In the genomic region with DNA sequence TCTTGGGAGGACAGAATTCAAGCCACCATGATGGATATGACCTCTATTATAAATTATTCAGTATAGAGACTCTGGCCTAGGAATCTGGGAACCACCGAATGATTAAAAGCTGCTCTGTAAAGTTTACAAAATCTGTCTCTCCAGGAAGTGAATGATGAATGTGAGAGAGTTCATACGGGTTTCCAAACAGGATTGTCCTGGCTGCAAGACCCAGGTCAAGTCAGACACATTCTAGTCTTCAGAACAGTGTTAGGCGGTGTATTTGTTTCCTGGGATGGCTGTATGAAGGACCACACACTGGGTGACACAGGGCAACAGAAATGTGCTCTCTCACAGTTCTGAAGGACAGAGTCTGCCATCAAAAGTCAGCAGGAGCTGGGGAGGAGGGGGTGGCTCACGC, we compare ENCODE assay signal across 27 cellular contexts.
"Had no signal": no experiment of that assay in that cellular context is flagged by ENCODE, and none has a peak within 500 bp of the region (broad histone marks: within the 10 kb centered on the region; RNA-seq: fewer than 3 reads in every experiment).

No MANE protein-coding gene starts in this region.

- H3K4me2 ChIP-seq: SK-N-SH had no signal

- H3K9ac ChIP-seq: SK-N-SH had no signal

- H3K4me3 Mint-ChIP-seq: activated CD4-positive, alpha-beta T cell treated with anti-CD3 and anti-CD28 coated beads, Interleukin-2, amount 10 ng/mL, durations not matched to agents 7 days and 5 days; activated CD8-positive, alpha-beta T cell treated with anti-CD3 and anti-CD28 coated beads, Interleukin-2, amount 10 ng/mL, durations not matched to agents 7 days and 5 days; activated naive CD4-positive, alpha-beta T cell treated with anti-CD3 and anti-CD28 coated beads for 36 hours; activated T-cell treated with anti-CD3 and anti-CD28 coated beads, Interleukin-2, amount 50 U/mL, for 4 hours; activated T-helper 1 cell treated with anti-CD3 and anti-CD28 coated beads, Interleukin-12 subunit alpha, Interleukin-12 subunit beta, Interleukin-2, Interleukin-4 antibody, amounts not matched to agents 30 ng/mL and 10 ng/mL and 1 ng/mL, durations not matched to agents 14 hours and 24 hours and 36 hours; T-helper 1 cell treated with Interleukin-12 subunit alpha and Interleukin-12 subunit beta and Interleukin-4 antibody, amounts not matched to agents 30 μg/mL and 1 μg/mL, for 36 hours; T-helper 2 cell treated with Interferon-gamma antibody and Interleukin-4, amounts not matched to agents 5 μg/mL and 100 μg/mL, for 36 hours had no signal

- H3K4me3 ChIP-seq: adrenal gland, body of pancreas, breast epithelium, Peyer's patch, SJSA1 had no signal

- H3K27ac Mint-ChIP-seq: activated CD8-positive, alpha-beta T cell treated with anti-CD3 and anti-CD28 coated beads, Interleukin-2, amount 10 ng/mL, durations not matched to agents 7 days and 5 days; activated naive CD4-positive, alpha-beta T cell treated with anti-CD3 and anti-CD28 coated beads for 36 hours; activated T-helper 1 cell treated with anti-CD3 and anti-CD28 coated beads, Interleukin-12 subunit alpha, Interleukin-12 subunit beta, Interleukin-2, Interleukin-4 antibody, amounts not matched to agents 30 ng/mL and 10 ng/mL and 1 ng/mL, durations not matched to agents 14 hours and 24 hours and 36 hours; T-helper 1 cell treated with Interleukin-12 subunit alpha and Interleukin-12 subunit beta and Interleukin-4 antibody, amounts not matched to agents 30 μg/mL and 1 μg/mL, for 36 hours; T-helper 2 cell treated with Interferon-gamma antibody and Interleukin-4, amounts not matched to agents 5 μg/mL and 100 μg/mL, for 36 hours had no signal

- H3K36me3 ChIP-seq: adrenal gland, breast epithelium, Peyer's patch, SJSA1 had no signal

- H3K27me3 ChIP-seq: adrenal gland, body of pancreas, breast epithelium, Peyer's patch had no signal

- H3K9me3 Mint-ChIP-seq: activated T-cell treated with anti-CD3 and anti-CD28 coated beads, Interleukin-2, amount 50 U/mL, for 4 hours; activated T-helper 1 cell treated with anti-CD3 and anti-CD28 coated beads, Interleukin-12 subunit alpha, Interleukin-12 subunit beta, Interleukin-2, Interleukin-4 antibody, amounts not matched to agents 30 ng/mL and 10 ng/mL and 1 ng/mL, durations not matched to agents 14 hours and 24 hours and 36 hours; T-helper 1 cell treated with Interleukin-12 subunit alpha and Interleukin-12 subunit beta and Interleukin-4 antibody, amounts not matched to agents 30 μg/mL and 1 μg/mL, for 36 hours; T-helper 2 cell treated with Interferon-gamma antibody and Interleukin-4, amounts not matched to agents 5 μg/mL and 100 μg/mL, for 36 hours had no signal

- H3K9me3 ChIP-seq: adrenal gland, body of pancreas, breast epithelium, Peyer's patch, SJSA1, SK-N-SH had no signal

- ATAC-seq: activated CD8-positive, alpha-beta T cell treated with anti-CD3 and anti-CD28 coated beads, Interleukin-2, amount 10 ng/mL, durations not matched to agents 7 days and 5 days; activated naive CD4-positive, alpha-beta T cell treated with anti-CD3 and anti-CD28 coated beads, Interleukin-2, amount 50 U/mL, for 72 hours; activated T-cell treated with anti-CD3 and anti-CD28 coated beads, Interleukin-2, amount 50 U/mL, for 4 hours; body of pancreas; PC-3 had no signal

- H3K4me1 ChIP-seq: body of pancreas, breast epithelium, Peyer's patch, SJSA1 had no signal

- H3K27ac ChIP-seq: adrenal gland, body of pancreas, breast epithelium, Peyer's patch, SJSA1 had no signal

- DNase-seq: activated CD4-positive, alpha-beta T cell treated with anti-CD3 and anti-CD28 coated beads, Interleukin-2, amount 10 ng/mL, durations not matched to agents 7 days and 5 days; activated CD4-positive, alpha-beta T cell treated with anti-CD3 and anti-CD28 coated beads, Interleukin-2, amount 50 U/mL, for 48 hours; activated CD8-positive, alpha-beta memory T cell treated with anti-CD3 and anti-CD28 coated beads, Interleukin-2, amount 50 U/mL, for 4 hours; activated CD8-positive, alpha-beta T cell treated with anti-CD3 and anti-CD28 coated beads, Interleukin-2, amount 10 ng/mL, durations not matched to agents 7 days and 5 days; activated gamma-delta T cell treated with Interleukin-2 at 50 U/mL for 16 hours; activated naive CD4-positive, alpha-beta T cell treated with anti-CD3 and anti-CD28 coated beads for 36 hours; activated T-cell treated with anti-CD3 and anti-CD28 coated beads for 4 hours; activated T-cell treated with anti-CD3 and anti-CD28 coated beads, Interleukin-2, amount 50 U/mL, for 4 hours; body of pancreas; NCI-H1105; NCI-H1417 treated with DMSO at 0.1 percent for 48 hours; NCI-H187 treated with DMSO at 0.1 percent for 48 hours; NCI-H2081 treated with DMSO at 0.1 percent for 48 hours; NCI-H345; NCI-H524 treated with DMSO at 0.1 percent for 48 hours; PC-3; Peyer's patch; RPMI8226; SHP77 treated with DMSO at 0.1 percent for 48 hours; SK-N-SH had no signal

- H3K27me3 Mint-ChIP-seq: activated CD4-positive, alpha-beta T cell treated with anti-CD3 and anti-CD28 coated beads, Interleukin-2, amount 10 ng/mL, durations not matched to agents 7 days and 5 days had no signal
